ENCODE assay signal across 30 cellular contexts in the genomic region with DNA sequence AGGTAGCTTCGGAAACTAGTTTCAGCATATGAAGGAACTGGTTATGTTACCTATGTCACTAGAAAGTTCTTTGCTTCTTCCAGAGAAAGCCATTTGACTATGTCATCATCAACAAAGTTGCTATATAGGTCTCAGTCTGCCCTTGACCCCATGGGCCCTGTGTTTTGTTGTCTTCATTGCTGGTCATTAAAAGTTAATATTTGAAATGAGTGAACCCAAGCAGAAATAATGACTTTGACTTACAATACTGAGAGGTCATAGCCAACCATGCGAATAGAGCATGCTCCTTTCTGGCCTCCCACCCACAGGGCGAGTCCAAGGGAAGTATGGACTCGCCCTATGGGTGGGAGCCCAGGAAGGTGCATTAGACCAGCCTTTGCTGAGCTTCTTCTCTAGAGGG.
"Had no signal": no experiment of that assay in that cellular context is flagged by ENCODE, and none has a peak within 500 bp of the region (broad histone marks: within the 10 kb centered on the region; RNA-seq: fewer than 3 reads in every experiment).

No MANE protein-coding gene starts in this region.

- H3K4me1 Mint-ChIP-seq: immature natural killer cell; naive thymus-derived CD8-positive, alpha-beta T cell; stimulated activated effector memory CD8-positive, alpha-beta T cell treated with anti-CD3 and anti-CD28 coated beads, Interleukin-12 subunit alpha, Interleukin-12 subunit beta, amount 100 ng/mL, for 72 hours had no signal

- H3K36me3 ChIP-seq: heart right ventricle, prostate gland, right lobe of liver, tibial artery had no signal

- H3K4me1 ChIP-seq: esophagus squamous epithelium, heart right ventricle, prostate gland, right lobe of liver, testis, tibial artery had no signal

- H3K27me3 ChIP-seq: esophagus squamous epithelium, heart right ventricle, right lobe of liver, testis, tibial artery had no signal

- H3K27ac Mint-ChIP-seq: dendritic cell treated with granulocyte-macrophage colony-stimulating factor and Interleukin-4, amounts not matched to agents 40 ng/mL and 50 ng/mL, for 4 days; endodermal cell; immature natural killer cell; memory B cell; naive thymus-derived CD8-positive, alpha-beta T cell; nephron progenitor cell; stimulated activated effector memory CD8-positive, alpha-beta T cell treated with anti-CD3 and anti-CD28 coated beads, Interleukin-12 subunit alpha, Interleukin-12 subunit beta, amount 100 ng/mL, for 72 hours; type B pancreatic cell had no signal

- H3K27me3 Mint-ChIP-seq: memory B cell; naive thymus-derived CD8-positive, alpha-beta T cell; type B pancreatic cell had no signal

- H3K9me3 Mint-ChIP-seq: dendritic cell treated with granulocyte-macrophage colony-stimulating factor and Interleukin-4, amounts not matched to agents 40 ng/mL and 50 ng/mL, for 4 days; endodermal cell; immature natural killer cell; memory B cell; naive thymus-derived CD8-positive, alpha-beta T cell; nephron progenitor cell; stimulated activated effector memory CD8-positive, alpha-beta T cell treated with anti-CD3 and anti-CD28 coated beads, Interleukin-12 subunit alpha, Interleukin-12 subunit beta, amount 100 ng/mL, for 72 hours; type B pancreatic cell had no signal

- H3K4me3 Mint-ChIP-seq: dendritic cell treated with granulocyte-macrophage colony-stimulating factor and Interleukin-4, amounts not matched to agents 40 ng/mL and 50 ng/mL, for 4 days; endodermal cell; immature natural killer cell; memory B cell; naive thymus-derived CD8-positive, alpha-beta T cell; nephron progenitor cell; stimulated activated effector memory CD8-positive, alpha-beta T cell treated with anti-CD3 and anti-CD28 coated beads, Interleukin-12 subunit alpha, Interleukin-12 subunit beta, amount 100 ng/mL, for 72 hours; type B pancreatic cell had no signal

- H3K36me3 Mint-ChIP-seq: immature natural killer cell; memory B cell; naive thymus-derived CD8-positive, alpha-beta T cell; stimulated activated effector memory CD8-positive, alpha-beta T cell treated with anti-CD3 and anti-CD28 coated beads, Interleukin-12 subunit alpha, Interleukin-12 subunit beta, amount 100 ng/mL, for 72 hours; type B pancreatic cell had no signal

- ATAC-seq: heart right ventricle; left ventricle myocardium superior; naive thymus-derived CD8-positive, alpha-beta T cell; stimulated activated effector memory CD8-positive, alpha-beta T cell treated with anti-CD3 and anti-CD28 coated beads, Interleukin-12 subunit alpha, Interleukin-12 subunit beta, amount 100 ng/mL, for 72 hours; stimulated activated naive CD8-positive, alpha-beta T cell treated with anti-CD3 and anti-CD28 coated beads, Interleukin-15, Interleukin-2, amounts not matched to agents 100 U/mL and 50 U/mL, for 24 hours had no signal

- H3K9me3 ChIP-seq: esophagus squamous epithelium, heart right ventricle, prostate gland, right lobe of liver, testis, tibial artery had no signal

- H3K4me3 ChIP-seq: esophagus squamous epithelium, heart right ventricle, lung, prostate gland, right lobe of liver, testis, tibial artery had no signal

- DNase-seq: central memory CD4-positive, alpha-beta T cell; effector CD8-positive, alpha-beta T cell; esophagus squamous epithelium; foreskin melanocyte; glutamatergic neuron; heart right ventricle; hypothalamus; immature natural killer cell; islet precursor cell; left ventricle myocardium superior; naive thymus-derived CD8-positive, alpha-beta T cell; nephron progenitor cell; nucleus accumbens; right lobe of liver; small intestine; stimulated activated CD4-positive, alpha-beta T cell treated with anti-CD3 and anti-CD28 coated beads, Interleukin-2, amount 100 ng/mL, for 24 hours; stimulated activated CD4-positive, alpha-beta T cell treated with anti-CD3 and anti-CD28 coated beads, Interleukin-4, amount 100 ng/mL, for 24 hours; stimulated activated naive CD8-positive, alpha-beta T cell treated with anti-CD3 and anti-CD28 coated beads, Interleukin-15, Interleukin-2, amounts not matched to agents 100 U/mL and 50 U/mL, for 24 hours; substantia nigra; testis; tibial artery had no signal

- FAIRE-seq: colon, small intestine had no signal

- H3K27ac ChIP-seq: epithelial cell of prostate, esophagus squamous epithelium, heart right ventricle, prostate gland, right lobe of liver, testis, tibial artery had no signal
